Comparison of ENCODE assay signal across 23 cellular contexts in the genomic region with DNA sequence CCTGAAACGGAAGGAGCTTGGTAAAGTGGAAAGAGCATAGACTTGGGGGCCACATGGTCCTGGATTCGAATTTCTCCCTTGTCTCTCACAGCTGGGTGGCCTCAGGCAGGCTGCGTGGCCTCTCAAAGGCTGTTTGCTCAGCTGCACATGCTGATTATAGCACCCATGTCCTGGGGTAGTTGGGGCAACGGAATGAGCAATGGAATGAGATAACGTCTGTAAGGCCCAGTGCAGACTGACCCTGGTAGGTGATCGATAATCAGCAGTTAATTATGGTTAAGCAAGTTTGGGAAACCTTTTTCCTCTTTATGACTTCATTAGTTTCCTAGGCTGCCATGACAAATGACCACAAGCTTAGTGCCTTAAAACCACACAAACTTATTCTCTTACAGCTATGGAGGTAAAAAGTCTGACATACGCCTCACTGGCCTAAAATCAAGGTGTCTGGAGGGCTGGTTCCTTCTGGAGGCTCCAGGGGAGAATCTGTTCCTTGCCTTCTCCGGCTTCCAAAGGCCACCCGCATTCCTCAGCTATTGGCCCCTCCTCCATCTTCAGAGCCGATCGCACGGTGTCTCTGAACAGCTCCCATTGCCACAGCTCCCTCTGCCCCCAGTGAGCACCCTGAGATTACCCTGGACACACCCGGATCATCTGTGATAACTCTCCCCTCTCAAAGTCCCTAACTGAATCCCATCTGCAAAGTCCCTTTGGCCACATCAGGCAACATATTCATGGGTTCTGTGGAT.
A peak's percentile ranks its signal among the peaks of the same experiment; 100 is the strongest.
DNase-seq lines count a peak whose midpoint lies in the region; ATAC-seq and TF ChIP-seq lines count a peak whose summit lies in the region.
"Had no signal": no experiment of that assay in that cellular context is flagged by ENCODE, and none has a peak within 500 bp of the region (broad histone marks: within the 10 kb centered on the region; RNA-seq: fewer than 3 reads in every experiment).

No MANE protein-coding gene starts in this region.

- H4K20me1 ChIP-seq in GM23248 (ENCODE audit: insufficient read depth) = no peaks in the 10 kb centered on the region

- H3K4me2 ChIP-seq in parathyroid adenoma (ENCODE audit: low read length) = no peak overlapping the region
- H3K4me2 ChIP-seq in GM23248 (ENCODE audit: unreplicated experiment) = no peak overlapping the region
- H3K4me2 ChIP-seq: GM23338 had no signal

- in situ Hi-C loops in GM23248 (cut with MboI) = no loop called here

- intact Hi-C loops in cardiac septum (cut with DNase I) (no loop called here), left ventricle myocardium superior (cut with micrococcal nuclease) (no loop called here), esophagus squamous epithelium (cut with DNase I) (no loop called here)

- no peaks in the 10 kb centered on the region for H3K9me3 ChIP-seq in esophagus squamous epithelium
- no peaks in the 10 kb centered on the region for H3K9me3 ChIP-seq in parathyroid adenoma (ENCODE audit: control insufficient read depth, low read length)
- no peaks in the 10 kb centered on the region for H3K9me3 ChIP-seq in GM23248 (ENCODE audit: low read depth)

- H3K9me2 ChIP-seq in GM23248 (ENCODE audit: insufficient read depth) = no peaks in the 10 kb centered on the region

- H3K27ac ChIP-seq in esophagus squamous epithelium = peak overlapping the region; percentile 46 to 88 (median 68)
- H3K27ac ChIP-seq in parathyroid adenoma = peak overlapping the region; percentile 47
- H3K27ac ChIP-seq in GM23248 = no peak overlapping the region
- H3K27ac ChIP-seq: dorsolateral prefrontal cortex, foreskin keratinocyte had no signal

- H3K9ac ChIP-seq in parathyroid adenoma (no peak overlapping the region), GM23248 (no peak overlapping the region)

- TF ChIP-seq CTCF in esophagus squamous epithelium (IDR thresholded peaks at IDR 0.05) (no peak), parathyroid adenoma (IDR thresholded peaks at IDR 0.05) (no peak), foreskin fibroblast (IDR thresholded peaks at IDR 0.05; ENCODE audit: low read depth, low read length) (no peak)

- no peak overlapping the region for H2AFZ ChIP-seq in parathyroid adenoma
- H2AFZ ChIP-seq in GM23248 = no peak overlapping the region
- H2AFZ ChIP-seq: GM23338 had no signal

- no peak for TF ChIP-seq POLR2A in esophagus squamous epithelium (IDR thresholded peaks at IDR 0.05)

- peaks cover 0 to 30% (median 12%) of the 10 kb centered on the region in 3 donors for H3K4me1 ChIP-seq in esophagus squamous epithelium
- no peaks in the 10 kb centered on the region for H3K4me1 ChIP-seq in parathyroid adenoma
- no peaks in the 10 kb centered on the region; the same call in 1 of the 2 replicates for H3K4me1 ChIP-seq in GM23248 (ENCODE audit: insufficient read depth)
- H3K4me1 ChIP-seq: foreskin keratinocyte had no signal

- DNase-seq in cardiac septum (ENCODE audit: low spot score) = peak; percentile 39
- DNase-seq in left ventricle myocardium superior = no peak
- DNase-seq in esophagus squamous epithelium (lab: John Stamatoyannopoulos, UW) = no peak
- DNase-seq in foreskin fibroblast = no peak
- DNase-seq in cerebellar nuclear complex (lab: John Stamatoyannopoulos, UW) = no peak
- DNase-seq in GM23248 = no peak
- DNase-seq: activated naive CD4-positive, alpha-beta T cell treated with anti-CD3 and anti-CD28 coated beads for 36 hours; activated T-cell treated with anti-CD3 and anti-CD28 coated beads, Interleukin-2, amount 50 U/mL, for 48 hours; AML-193; amniotic stem cell; DMS79 treated with DMSO at 0.1 percent for 48 hours; foreskin keratinocyte; hippocampal formation; Kasumi-1; mammary epithelial cell; NCI-H1092; NCI-H2029; NCI-H2227 treated with DMSO at 0.1 percent for 48 hours; occipital lobe had no signal

- H3F3A ChIP-seq in GM23248 (ENCODE audit: insufficient read depth) = no peaks in the 10 kb centered on the region

- H3K27me3 ChIP-seq in esophagus squamous epithelium = no peaks in the 10 kb centered on the region
- H3K27me3 ChIP-seq in parathyroid adenoma (ENCODE audit: control insufficient read depth, insufficient read depth, low read length) = no peaks in the 10 kb centered on the region
- H3K27me3 ChIP-seq in GM23248 (replicated peaks; ENCODE audit: insufficient read depth) = peaks cover 53% of the 10 kb centered on the region
- H3K27me3 ChIP-seq: foreskin keratinocyte had no signal

- ATAC-seq in left ventricle myocardium superior (no peak), GM18870 (IDR thresholded peaks at IDR 0.05; ENCODE audit: unreplicated experiment) (no peak)
- ATAC-seq: foreskin keratinocyte, GM23338 had no signal

- H3K79me2 ChIP-seq in parathyroid adenoma (no peaks in the 10 kb centered on the region), GM23248 (ENCODE audit: insufficient read depth) (no peaks in the 10 kb centered on the region)

- no peak overlapping the region for H3K4me3 ChIP-seq in esophagus squamous epithelium
- H3K4me3 ChIP-seq in parathyroid adenoma (ENCODE audit: low read depth, low read length) = no peak overlapping the region
- no peak overlapping the region for H3K4me3 ChIP-seq in foreskin fibroblast (ENCODE audit: low read depth in 1 of 2, low read length in 2 of 2)
- no peak overlapping the region for H3K4me3 ChIP-seq in GM23248
- H3K4me3 ChIP-seq: dorsolateral prefrontal cortex, GM23338 had no signal

- H3K36me3 ChIP-seq in esophagus squamous epithelium = no peaks in the 10 kb centered on the region
- no peaks in the 10 kb centered on the region for H3K36me3 ChIP-seq in parathyroid adenoma (ENCODE audit: control insufficient read depth, insufficient read depth, low read length)
- no peaks in the 10 kb centered on the region for H3K36me3 ChIP-seq in GM23248 (ENCODE audit: low read depth)

- WGBS in esophagus squamous epithelium, 2 donors = 64 to 65% methylated on average over 13 of the region's 13 CpGs
- 70 to 75% methylated on average over 13 of the region's 13 CpGs for WGBS in GM23248 (ENCODE audit: low coverage in 1 of 2, low lambda C conversion rate in 2 of 2, missing lambda C conversion rate in 2 of 2), 2 experiments
